Comparison of ENCODE assay signal across 1 cellular context in the genomic region with DNA sequence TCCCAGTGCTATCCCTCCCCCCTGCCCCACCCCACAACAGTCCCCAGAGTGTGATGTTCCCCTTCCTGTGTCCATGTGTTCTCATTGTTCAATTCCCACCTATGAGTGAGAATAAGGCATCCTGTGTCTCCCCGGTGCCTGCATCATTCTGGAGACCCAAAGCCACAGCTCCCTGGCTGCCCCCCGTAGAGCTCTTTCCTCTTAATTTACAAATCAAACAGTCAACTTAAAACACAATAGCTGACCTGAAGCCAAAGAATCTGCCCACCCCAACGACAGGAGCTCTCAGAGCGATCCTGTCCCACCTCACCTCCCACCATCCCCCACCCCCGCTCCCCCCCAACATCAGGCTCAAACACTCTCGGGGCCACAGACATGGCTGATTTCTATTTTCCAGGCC.
TF ChIP-seq lines count a peak whose summit lies in the region.

No MANE protein-coding gene starts in this region.

TF ChIP-seq in GM23338, 12 proteins besides CTCF, POLR2A, EP300 and RAD21 (continued from another document):
- TF ChIP-seq, protein P1, sequence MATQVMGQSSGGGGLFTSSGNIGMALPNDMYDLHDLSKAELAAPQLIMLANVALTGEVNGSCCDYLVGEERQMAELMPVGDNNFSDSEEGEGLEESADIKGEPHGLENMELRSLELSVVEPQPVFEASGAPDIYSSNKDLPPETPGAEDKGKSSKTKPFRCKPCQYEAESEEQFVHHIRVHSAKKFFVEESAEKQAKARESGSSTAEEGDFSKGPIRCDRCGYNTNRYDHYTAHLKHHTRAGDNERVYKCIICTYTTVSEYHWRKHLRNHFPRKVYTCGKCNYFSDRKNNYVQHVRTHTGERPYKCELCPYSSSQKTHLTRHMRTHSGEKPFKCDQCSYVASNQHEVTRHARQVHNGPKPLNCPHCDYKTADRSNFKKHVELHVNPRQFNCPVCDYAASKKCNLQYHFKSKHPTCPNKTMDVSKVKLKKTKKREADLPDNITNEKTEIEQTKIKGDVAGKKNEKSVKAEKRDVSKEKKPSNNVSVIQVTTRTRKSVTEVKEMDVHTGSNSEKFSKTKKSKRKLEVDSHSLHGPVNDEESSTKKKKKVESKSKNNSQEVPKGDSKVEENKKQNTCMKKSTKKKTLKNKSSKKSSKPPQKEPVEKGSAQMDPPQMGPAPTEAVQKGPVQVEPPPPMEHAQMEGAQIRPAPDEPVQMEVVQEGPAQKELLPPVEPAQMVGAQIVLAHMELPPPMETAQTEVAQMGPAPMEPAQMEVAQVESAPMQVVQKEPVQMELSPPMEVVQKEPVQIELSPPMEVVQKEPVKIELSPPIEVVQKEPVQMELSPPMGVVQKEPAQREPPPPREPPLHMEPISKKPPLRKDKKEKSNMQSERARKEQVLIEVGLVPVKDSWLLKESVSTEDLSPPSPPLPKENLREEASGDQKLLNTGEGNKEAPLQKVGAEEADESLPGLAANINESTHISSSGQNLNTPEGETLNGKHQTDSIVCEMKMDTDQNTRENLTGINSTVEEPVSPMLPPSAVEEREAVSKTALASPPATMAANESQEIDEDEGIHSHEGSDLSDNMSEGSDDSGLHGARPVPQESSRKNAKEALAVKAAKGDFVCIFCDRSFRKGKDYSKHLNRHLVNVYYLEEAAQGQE (IDR thresholded peaks at IDR 0.05; ENCODE audit: unreplicated experiment), result no peak
- no peak for TF ChIP-seq EZH2phosphoT487 (IDR thresholded peaks at IDR 0.05; ENCODE audit: unreplicated experiment)
- TF ChIP-seq STAT1 (IDR thresholded peaks at IDR 0.05; ENCODE audit: unreplicated experiment), result no peak
- TF ChIP-seq EZH2 (IDR thresholded peaks at IDR 0.05; ENCODE audit: low read depth, unreplicated experiment), result no peak
- no peak for TF ChIP-seq ZNF114 (CRISPR knock-in tag; IDR thresholded peaks at IDR 0.05)
